In genomic region chr3:104165866-104166265, GRCh38 we compare ENCODE assay signal across 3 cellular contexts.
A peak's percentile ranks its signal among the peaks of the same experiment; 100 is the strongest.
TF ChIP-seq lines count a peak whose summit lies in the region.

No MANE protein-coding gene starts in this region.

TF ChIP-seq in A549, 52 proteins besides CTCF, POLR2A, EP300 and RAD21:
- TF ChIP-seq BHLHE40 (IDR thresholded peaks at IDR 0.05; ENCODE audit: low read depth, low read length) (no peak), NFE2L2 (conservative IDR thresholded peaks at IDR 0.05; ENCODE audit: low read length) (peak; percentile 79), MAZ (IDR thresholded peaks at IDR 0.05; ENCODE audit: borderline replicate concordance, low read depth, low read length) (no peak), CBX8 (IDR thresholded peaks at IDR 0.05) (no peak), FOSL2 (IDR thresholded peaks at IDR 0.05) (no peak), FOSL2 (CRISPR knock-in tag; IDR thresholded peaks at IDR 0.05) (0 out of 2 replicates have a peak, but pooled peaks have one; percentile 29), MAFK (IDR thresholded peaks at IDR 0.05; ENCODE audit: partially characterized antibody) (peak; percentile 78)
TF ChIP-seq in A549: peak in this region for 3.

TF ChIP-seq in IMR-90, 13 proteins besides CTCF, POLR2A, EP300 and RAD21:
- TF ChIP-seq CHD1 (IDR thresholded peaks at IDR 0.05; ENCODE audit: low read depth, low read length): no peak
- peak; percentile 89 for TF ChIP-seq NFE2L2 (IDR thresholded peaks at IDR 0.05; ENCODE audit: low read depth, low read length)
TF ChIP-seq in IMR-90: peak in this region for 1.

TF ChIP-seq in H1, 55 proteins besides CTCF, POLR2A, EP300 and RAD21:
- TF ChIP-seq BACH1 (IDR thresholded peaks at IDR 0.05; ENCODE audit: low read length) (peak; percentile 46; the same call in 1 of the 2 replicates), KDM5A (IDR thresholded peaks at IDR 0.05; ENCODE audit: low read length) (no peak)
